In the genomic region with DNA sequence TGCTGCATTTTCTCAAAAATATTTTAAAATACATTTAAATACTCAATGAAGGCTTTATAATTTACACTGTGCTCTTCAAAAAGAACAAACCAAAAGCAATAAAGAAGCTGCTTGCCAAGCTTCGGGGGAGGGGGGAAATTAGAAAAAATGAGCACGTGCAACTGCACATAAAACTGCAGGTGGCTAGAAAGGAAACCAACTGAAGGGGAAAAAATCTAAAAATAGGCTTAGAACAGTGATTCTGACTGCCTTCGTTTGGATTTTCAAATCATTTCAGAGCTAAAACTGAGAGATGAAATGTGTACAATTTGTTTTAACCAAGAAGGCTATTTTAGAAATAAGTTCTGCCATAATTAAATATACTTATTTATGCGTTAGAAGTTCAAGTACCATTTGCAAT, we compare ENCODE assay signal across 2 cellular contexts.
TF ChIP-seq lines count a peak whose summit lies in the region.

No MANE protein-coding gene starts in this region.

TF ChIP-seq in GM12878, 131 proteins besides CTCF, POLR2A, EP300 and RAD21 (continued from another document and continues in another):
- TF ChIP-seq E2F4 (IDR thresholded peaks at IDR 0.05; ENCODE audit: low read depth, low read length), result no peak
- no peak for TF ChIP-seq ATF7 (IDR thresholded peaks at IDR 0.05; ENCODE audit: low read depth)
- no peak for TF ChIP-seq NFXL1 (IDR thresholded peaks at IDR 0.05; ENCODE audit: borderline replicate concordance)
- TF ChIP-seq NFIC (IDR thresholded peaks at IDR 0.05; ENCODE audit: low read depth, low read length), result peak; percentile 71
- TF ChIP-seq RUNX3 (IDR thresholded peaks at IDR 0.05; ENCODE audit: low read length), result peak; percentile 62
- TF ChIP-seq ZNF207 (IDR thresholded peaks at IDR 0.05; ENCODE audit: borderline replicate concordance), result no peak
- no peak for TF ChIP-seq SUZ12 (IDR thresholded peaks at IDR 0.05; ENCODE audit: unreplicated experiment)
- TF ChIP-seq ZNF687 (IDR thresholded peaks at IDR 0.05), result peak; percentile 16; the same call in 1 of the 2 replicates
- TF ChIP-seq, protein P1, sequence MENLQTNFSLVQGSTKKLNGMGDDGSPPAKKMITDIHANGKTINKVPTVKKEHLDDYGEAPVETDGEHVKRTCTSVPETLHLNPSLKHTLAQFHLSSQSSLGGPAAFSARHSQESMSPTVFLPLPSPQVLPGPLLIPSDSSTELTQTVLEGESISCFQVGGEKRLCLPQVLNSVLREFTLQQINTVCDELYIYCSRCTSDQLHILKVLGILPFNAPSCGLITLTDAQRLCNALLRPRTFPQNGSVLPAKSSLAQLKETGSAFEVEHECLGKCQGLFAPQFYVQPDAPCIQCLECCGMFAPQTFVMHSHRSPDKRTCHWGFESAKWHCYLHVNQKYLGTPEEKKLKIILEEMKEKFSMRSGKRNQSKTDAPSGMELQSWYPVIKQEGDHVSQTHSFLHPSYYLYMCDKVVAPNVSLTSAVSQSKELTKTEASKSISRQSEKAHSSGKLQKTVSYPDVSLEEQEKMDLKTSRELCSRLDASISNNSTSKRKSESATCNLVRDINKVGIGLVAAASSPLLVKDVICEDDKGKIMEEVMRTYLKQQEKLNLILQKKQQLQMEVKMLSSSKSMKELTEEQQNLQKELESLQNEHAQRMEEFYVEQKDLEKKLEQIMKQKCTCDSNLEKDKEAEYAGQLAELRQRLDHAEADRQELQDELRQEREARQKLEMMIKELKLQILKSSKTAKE (IDR thresholded peaks at IDR 0.05; ENCODE audit: low read depth, poor library complexity, severe bottlenecking), result peak; percentile 27
- TF ChIP-seq CREB1 (IDR thresholded peaks at IDR 0.05; ENCODE audit: low read depth), result peak; percentile 30; the same call in 1 of the 2 replicates
- TF ChIP-seq GABPA (IDR thresholded peaks at IDR 0.05; ENCODE audit: low read depth), result no peak
- TF ChIP-seq ETV6 (conservative IDR thresholded peaks at IDR 0.05 in 1 of 2, IDR thresholded peaks at IDR 0.05 in 1 of 2; ENCODE audit: borderline replicate concordance in 1 of 2, low read depth in 1 of 2), result 0 out of 4 replicates have a peak, but pooled peaks of 1 of the 2 experiments have one; percentile 31
- peak; percentile 65; the same call in 1 of the 2 replicates for TF ChIP-seq RELB (IDR thresholded peaks at IDR 0.05; ENCODE audit: low read depth)
- peak in 1 of 2 experiments; percentile 16; a peak in 1 of 4 replicates for TF ChIP-seq IKZF2 (IDR thresholded peaks at IDR 0.05)
- TF ChIP-seq MEF2B (IDR thresholded peaks at IDR 0.05; ENCODE audit: partially characterized antibody, poor library complexity, severe bottlenecking), result peak; percentile 72
- peak; percentile 74; the same call in 1 of the 2 replicates for TF ChIP-seq TCF12 (IDR thresholded peaks at IDR 0.05; ENCODE audit: low read depth, low read length)
- no peak for TF ChIP-seq HCFC1 (IDR thresholded peaks at IDR 0.05; ENCODE audit: low read length)

TF ChIP-seq in GM23338, 12 proteins besides CTCF, POLR2A, EP300 and RAD21:
- TF ChIP-seq, protein P2, sequence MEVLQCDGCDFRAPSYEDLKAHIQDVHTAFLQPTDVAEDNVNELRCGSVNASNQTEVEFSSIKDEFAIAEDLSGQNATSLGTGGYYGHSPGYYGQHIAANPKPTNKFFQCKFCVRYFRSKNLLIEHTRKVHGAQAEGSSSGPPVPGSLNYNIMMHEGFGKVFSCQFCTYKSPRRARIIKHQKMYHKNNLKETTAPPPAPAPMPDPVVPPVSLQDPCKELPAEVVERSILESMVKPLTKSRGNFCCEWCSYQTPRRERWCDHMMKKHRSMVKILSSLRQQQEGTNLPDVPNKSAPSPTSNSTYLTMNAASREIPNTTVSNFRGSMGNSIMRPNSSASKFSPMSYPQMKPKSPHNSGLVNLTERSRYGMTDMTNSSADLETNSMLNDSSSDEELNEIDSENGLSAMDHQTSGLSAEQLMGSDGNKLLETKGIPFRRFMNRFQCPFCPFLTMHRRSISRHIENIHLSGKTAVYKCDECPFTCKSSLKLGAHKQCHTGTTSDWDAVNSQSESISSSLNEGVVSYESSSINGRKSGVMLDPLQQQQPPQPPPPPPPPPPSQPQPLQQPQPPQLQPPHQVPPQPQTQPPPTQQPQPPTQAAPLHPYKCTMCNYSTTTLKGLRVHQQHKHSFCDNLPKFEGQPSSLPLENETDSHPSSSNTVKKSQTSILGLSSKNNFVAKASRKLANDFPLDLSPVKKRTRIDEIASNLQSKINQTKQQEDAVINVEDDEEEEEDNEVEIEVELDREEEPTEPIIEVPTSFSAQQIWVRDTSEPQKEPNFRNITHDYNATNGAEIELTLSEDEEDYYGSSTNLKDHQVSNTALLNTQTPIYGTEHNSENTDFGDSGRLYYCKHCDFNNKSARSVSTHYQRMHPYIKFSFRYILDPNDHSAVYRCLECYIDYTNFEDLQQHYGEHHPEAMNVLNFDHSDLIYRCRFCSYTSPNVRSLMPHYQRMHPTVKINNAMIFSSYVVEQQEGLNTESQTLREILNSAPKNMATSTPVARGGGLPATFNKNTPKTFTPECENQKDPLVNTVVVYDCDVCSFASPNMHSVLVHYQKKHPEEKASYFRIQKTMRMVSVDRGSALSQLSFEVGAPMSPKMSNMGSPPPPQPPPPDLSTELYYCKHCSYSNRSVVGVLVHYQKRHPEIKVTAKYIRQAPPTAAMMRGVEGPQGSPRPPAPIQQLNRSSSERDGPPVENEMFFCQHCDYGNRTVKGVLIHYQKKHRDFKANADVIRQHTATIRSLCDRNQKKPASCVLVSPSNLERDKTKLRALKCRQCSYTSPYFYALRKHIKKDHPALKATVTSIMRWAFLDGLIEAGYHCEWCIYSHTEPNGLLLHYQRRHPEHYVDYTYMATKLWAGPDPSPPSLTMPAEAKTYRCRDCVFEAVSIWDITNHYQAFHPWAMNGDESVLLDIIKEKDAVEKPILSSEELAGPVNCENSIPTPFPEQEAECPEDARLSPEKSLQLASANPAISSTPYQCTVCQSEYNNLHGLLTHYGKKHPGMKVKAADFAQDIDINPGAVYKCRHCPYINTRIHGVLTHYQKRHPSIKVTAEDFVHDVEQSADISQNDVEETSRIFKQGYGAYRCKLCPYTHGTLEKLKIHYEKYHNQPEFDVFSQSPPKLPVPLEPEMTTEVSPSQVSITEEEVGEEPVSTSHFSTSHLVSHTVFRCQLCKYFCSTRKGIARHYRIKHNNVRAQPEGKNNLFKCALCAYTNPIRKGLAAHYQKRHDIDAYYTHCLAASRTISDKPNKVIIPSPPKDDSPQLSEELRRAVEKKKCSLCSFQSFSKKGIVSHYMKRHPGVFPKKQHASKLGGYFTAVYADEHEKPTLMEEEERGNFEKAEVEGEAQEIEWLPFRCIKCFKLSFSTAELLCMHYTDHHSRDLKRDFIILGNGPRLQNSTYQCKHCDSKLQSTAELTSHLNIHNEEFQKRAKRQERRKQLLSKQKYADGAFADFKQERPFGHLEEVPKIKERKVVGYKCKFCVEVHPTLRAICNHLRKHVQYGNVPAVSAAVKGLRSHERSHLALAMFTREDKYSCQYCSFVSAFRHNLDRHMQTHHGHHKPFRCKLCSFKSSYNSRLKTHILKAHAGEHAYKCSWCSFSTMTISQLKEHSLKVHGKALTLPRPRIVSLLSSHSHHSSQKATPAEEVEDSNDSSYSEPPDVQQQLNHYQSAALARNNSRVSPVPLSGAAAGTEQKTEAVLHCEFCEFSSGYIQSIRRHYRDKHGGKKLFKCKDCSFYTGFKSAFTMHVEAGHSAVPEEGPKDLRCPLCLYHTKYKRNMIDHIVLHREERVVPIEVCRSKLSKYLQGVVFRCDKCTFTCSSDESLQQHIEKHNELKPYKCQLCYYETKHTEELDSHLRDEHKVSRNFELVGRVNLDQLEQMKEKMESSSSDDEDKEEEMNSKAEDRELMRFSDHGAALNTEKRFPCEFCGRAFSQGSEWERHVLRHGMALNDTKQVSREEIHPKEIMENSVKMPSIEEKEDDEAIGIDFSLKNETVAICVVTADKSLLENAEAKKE (CRISPR knock-in tag; IDR thresholded peaks at IDR 0.05), result no peak
- TF ChIP-seq, protein P3, sequence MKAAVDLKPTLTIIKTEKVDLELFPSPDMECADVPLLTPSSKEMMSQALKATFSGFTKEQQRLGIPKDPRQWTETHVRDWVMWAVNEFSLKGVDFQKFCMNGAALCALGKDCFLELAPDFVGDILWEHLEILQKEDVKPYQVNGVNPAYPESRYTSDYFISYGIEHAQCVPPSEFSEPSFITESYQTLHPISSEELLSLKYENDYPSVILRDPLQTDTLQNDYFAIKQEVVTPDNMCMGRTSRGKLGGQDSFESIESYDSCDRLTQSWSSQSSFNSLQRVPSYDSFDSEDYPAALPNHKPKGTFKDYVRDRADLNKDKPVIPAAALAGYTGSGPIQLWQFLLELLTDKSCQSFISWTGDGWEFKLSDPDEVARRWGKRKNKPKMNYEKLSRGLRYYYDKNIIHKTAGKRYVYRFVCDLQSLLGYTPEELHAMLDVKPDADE (IDR thresholded peaks at IDR 0.05), result no peak
- TF ChIP-seq EZH2 (IDR thresholded peaks at IDR 0.05; ENCODE audit: low read depth, unreplicated experiment) (no peak), ZNF114 (CRISPR knock-in tag; IDR thresholded peaks at IDR 0.05) (no peak)
